11 cellular contexts compared by ENCODE assay signal in the genomic region with DNA sequence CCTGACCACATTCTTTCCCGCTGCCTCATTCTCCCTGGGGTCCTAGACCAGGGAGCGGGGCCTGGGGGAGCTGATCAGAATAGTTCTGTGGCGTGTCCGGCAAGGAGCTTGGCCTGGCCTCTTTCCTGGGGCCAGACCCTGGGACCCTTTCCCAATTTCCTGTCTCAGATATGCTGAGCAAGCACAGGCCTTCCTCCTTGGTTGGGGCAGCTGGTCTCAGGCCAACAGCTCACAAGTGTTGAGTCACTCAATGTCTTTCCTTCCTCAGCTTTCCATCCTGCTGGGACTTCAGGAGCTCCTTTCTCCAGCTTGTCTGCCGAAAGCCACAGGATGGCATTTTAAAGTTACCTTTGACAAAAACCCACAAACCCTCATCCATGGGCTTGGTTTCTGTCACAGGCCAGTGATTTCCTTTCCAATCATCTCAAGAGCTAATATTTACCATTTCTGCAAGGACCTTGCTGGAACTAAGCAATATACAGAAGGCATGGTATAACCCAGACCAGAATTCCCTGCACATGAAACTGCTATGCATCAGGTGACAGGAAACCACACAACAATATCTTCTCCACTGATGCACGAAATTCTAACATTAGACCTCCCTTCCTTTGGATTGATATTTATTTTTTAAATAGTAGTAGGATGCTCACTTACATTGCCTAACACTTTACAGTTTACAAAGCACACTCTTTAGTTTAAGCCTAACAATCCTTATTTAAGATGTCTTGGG. TPM values are rescaled to one million over a fixed set of nuclear protein-coding genes. Genes with fewer than 3 reads are reported as not detected.
DNase-seq lines count a peak whose midpoint lies in the region; ATAC-seq and TF ChIP-seq lines count a peak whose summit lies in the region.
"Had no signal": no experiment of that assay in that cellular context is flagged by ENCODE, and none has a peak within 500 bp of the region (broad histone marks: within the 10 kb centered on the region; RNA-seq: fewer than 3 reads in every experiment).

No MANE protein-coding gene starts in this region.

- no peaks in the 10 kb centered on the region for H3K36me3 ChIP-seq in Panc1 (ENCODE audit: control insufficient read depth, insufficient read depth, low read length)

- intact Hi-C loops in Panc1 (cut with micrococcal nuclease; ENCODE audit: unreplicated experiment) = loop anchor here (5.0 kb wide), 1 partner anchor 41 kb away; no protein-coding TSS in a partner anchor

- H3K4me1 Mint-ChIP-seq in osteocyte (ENCODE audit: unreplicated experiment) = peaks cover 24% of the 10 kb centered on the region
- H3K4me1 Mint-ChIP-seq in HFFc6 (ENCODE audit: low read depth) = peaks cover 28% of the 10 kb centered on the region

- H3K9me3 ChIP-seq in Panc1 (ENCODE audit: control insufficient read depth, insufficient read depth, low read depth, low read length) = no peaks in the 10 kb centered on the region

- H3K4me3 ChIP-seq in Panc1 (ENCODE audit: low read depth in 2 of 2, low read length in 2 of 2) (no peak overlapping the region), fibroblast of mammary gland (ENCODE audit: control insufficient read depth, low read depth, low read length) (no peak overlapping the region)

- H3K27ac ChIP-seq in Panc1 (ENCODE audit: low read length) = peak overlapping the region; percentile 17; the same call in 1 of the 2 replicates
- H3K27ac ChIP-seq: parathyroid adenoma had no signal

- ATAC-seq in Panc1 (no peak), GM18520 (IDR thresholded peaks at IDR 0.05; ENCODE audit: unreplicated experiment) (no peak)

- no peaks in the 10 kb centered on the region for H3K9me3 Mint-ChIP-seq in osteocyte (ENCODE audit: unreplicated experiment)
- peaks cover 3% of the 10 kb centered on the region for H3K9me3 Mint-ChIP-seq in HFFc6

- H3K4me3 Mint-ChIP-seq in osteocyte (ENCODE audit: unreplicated experiment) (no peak overlapping the region), HFFc6 (no peak overlapping the region)

- no peaks in the 10 kb centered on the region for H3K27me3 Mint-ChIP-seq in osteocyte (ENCODE audit: unreplicated experiment)
- peaks cover 6% of the 10 kb centered on the region for H3K27me3 Mint-ChIP-seq in HFFc6 (ENCODE audit: insufficient read depth)

- no peaks in the 10 kb centered on the region for H3K4me1 ChIP-seq in Panc1 (ENCODE audit: control insufficient read depth, insufficient read depth, low read length)

- no peaks in the 10 kb centered on the region for H3K27me3 ChIP-seq in Panc1 (ENCODE audit: control insufficient read depth, insufficient read depth, low read length)

- H3K36me3 Mint-ChIP-seq in osteocyte (ENCODE audit: unreplicated experiment) (no peaks in the 10 kb centered on the region), HFFc6 (ENCODE audit: low read depth) (0 out of 2 replicates have a peak, but pooled peaks cover 2% of the 10 kb centered on the region)

- in situ Hi-C loops in Panc1 (cut with HindIII; ENCODE audit: low pct_unique_long_range_greater_than_20kb, low sequenced_read_pairs) = no loop called here

- DNase-seq in AML-193 (lab: John Stamatoyannopoulos, UW) (peak; percentile 39 to 50), Panc1 (ENCODE audit: low read depth, low spot score) (no peak), fibroblast of mammary gland (ENCODE audit: low read depth) (peak; percentile 90), osteocyte (ENCODE audit: extremely low spot score, unreplicated experiment) (no peak), HFFc6 (no peak), HEK293T (ENCODE audit: extremely low spot score) (no peak), COLO668 (lab: John Stamatoyannopoulos, UW; ENCODE audit: unreplicated experiment) (no peak)
- DNase-seq: activated CD4-positive, alpha-beta T cell treated with anti-CD3 and anti-CD28 coated beads, Interleukin-2, amount 50 U/mL, for 48 hours; NCI-H1048 had no signal

- CTCF ChIA-PET in Panc1 (lab: Charles Lee) = no interaction called here
- CTCF ChIA-PET in HEK293T (lab: Yijun Ruan, JAX) = no interaction called here

- TF ChIP-seq CTCF in Panc1 (IDR thresholded peaks at IDR 0.05) (no peak), fibroblast of mammary gland (conservative IDR thresholded peaks at IDR 0.05; ENCODE audit: control insufficient read depth, insufficient read depth, low read depth, low read length) (no peak), osteocyte (IDR thresholded peaks at IDR 0.05) (no peak), HFFc6 (IDR thresholded peaks at IDR 0.05) (no peak)

- no TSS peak for BruUV-seq in Panc1 (replicated peaks; lab: Mats Ljungman, UMichigan)

- H3K27ac Mint-ChIP-seq in osteocyte (ENCODE audit: unreplicated experiment) = peak overlapping the region; percentile 76
- H3K27ac Mint-ChIP-seq in HFFc6 = no peak overlapping the region

- POLR2A ChIA-PET in Panc1 (lab: Charles Lee) (no interaction called here), HEK293T (lab: Yijun Ruan, JAX) (interaction anchor here (1.0 kb wide), 1 partner anchor 61 kb away, joined by 3 read pairs; no protein-coding TSS in a partner anchor)

TF ChIP-seq in HEK293T, 16 proteins besides CTCF, POLR2A, EP300 and RAD21:
- TF ChIP-seq SP1 (IDR thresholded peaks at IDR 0.05) = no peak
- no peak for TF ChIP-seq L3MBTL2 (conservative IDR thresholded peaks at IDR 0.05)
- no peak for TF ChIP-seq PKNOX1 (IDR thresholded peaks at IDR 0.05)
- TF ChIP-seq CTBP1 (IDR thresholded peaks at IDR 0.05; ENCODE audit: borderline replicate concordance) = no peak
- no peak for TF ChIP-seq FOXM1 (IDR thresholded peaks at IDR 0.05; ENCODE audit: borderline replicate concordance)
- TF ChIP-seq TARDBP (IDR thresholded peaks at IDR 0.05) = no peak
- TF ChIP-seq SUZ12 (IDR thresholded peaks at IDR 0.05) = no peak
- no peak for TF ChIP-seq ARNT (IDR thresholded peaks at IDR 0.05)
- no peak for TF ChIP-seq LEF1 (IDR thresholded peaks at IDR 0.05; ENCODE audit: borderline replicate concordance)
- no peak for TF ChIP-seq BHLHE40 (IDR thresholded peaks at IDR 0.05; ENCODE audit: borderline replicate concordance)
- TF ChIP-seq NFRKB (IDR thresholded peaks at IDR 0.05) = no peak
- no peak for TF ChIP-seq FOXA1 (IDR thresholded peaks at IDR 0.05)
- no peak for TF ChIP-seq ELF4 (IDR thresholded peaks at IDR 0.05)
- TF ChIP-seq FOXK2 (IDR thresholded peaks at IDR 0.05) = no peak
- TF ChIP-seq HDGF (IDR thresholded peaks at IDR 0.05; ENCODE audit: borderline replicate concordance) = no peak
- TF ChIP-seq ZNF384 (IDR thresholded peaks at IDR 0.05) = no peak
TF ChIP-seq in HEK293T: peak in this region for 0.

RNA-seq across cellular contexts. Expression of gene TIMP4, which starts 19.5 kb away (rescaled TPM):
- total RNA-seq in Panc1 (2021; ENCODE audit: unreplicated experiment) (not detected), osteocyte (5.0 and 5.4 TPM in 2 replicates)
- polyA plus RNA-seq in Panc1 (2012; ENCODE audit: insufficient read length) = not detected
- total RNA-seq in HFFc6 (2021; fragmentation: NEBNext Ultra II Directional; extraction: Animal tissue kit (Norgen Biotek cat#: 25700)) = 1 to 10 TPM in 1 of 6 experiments, under 1 TPM in 5; 0.14 to 1.2 (median 0.96) TPM

Comparison
In these comparisons a context has a peak if more than half of its experiments do, and no peak if none do; other contexts are left out.
1. DNase-seq: peak in AML-193 (2 of 2) and fibroblast of mammary gland (single experiment); none in Panc1 (single experiment), osteocyte (single experiment), HFFc6 (single experiment), HEK293T (single experiment) and COLO668 (single experiment).